ENCODE assay signal across 29 cellular contexts in genomic region chr7:158127241-158127640, GRCh38.
A peak's percentile ranks its signal among the peaks of the same experiment; 100 is the strongest.
DNase-seq lines count a peak whose midpoint lies in the region; ATAC-seq, FAIRE-seq and TF ChIP-seq lines count a peak whose summit lies in the region.
"Had no signal": no experiment of that assay in that cellular context is flagged by ENCODE, and none has a peak within 500 bp of the region (broad histone marks: within the 10 kb centered on the region; RNA-seq: fewer than 3 reads in every experiment).

No MANE protein-coding gene starts in this region.

- no peak overlapping the region for H2BK15ac ChIP-seq in neuronal stem cell (ENCODE audit: low read length)

- H3K79me2 ChIP-seq in GM12878 (ENCODE audit: control insufficient read depth, insufficient read depth, low read length): no peaks in the 10 kb centered on the region

- intact Hi-C loops in GM12878 (cut with micrococcal nuclease; ENCODE audit: unreplicated experiment): no loop called here
- intact Hi-C loops in upper lobe of right lung (cut with DNase I): no loop called here

- TF ChIP-seq CTCF in GM12878 (IDR thresholded peaks at IDR 0.05 in 2 of 3, conservative IDR thresholded peaks at IDR 0.05 in 1 of 3; ENCODE audit: control insufficient read depth in 2 of 3, extremely low read depth in 1 of 3, insufficient read depth in 1 of 3, low read depth in 3 of 3, low read length in 3 of 3): no peak
- TF ChIP-seq CTCF in upper lobe of right lung (IDR thresholded peaks at IDR 0.05): no peak

- H3K4ac ChIP-seq in neuronal stem cell (ENCODE audit: low read length): no peak overlapping the region

- no peak overlapping the region for H4K91ac ChIP-seq in neuronal stem cell (ENCODE audit: low read depth, low read length, poor library complexity)

- WGBS in GM12878 (ENCODE audit: insufficient coverage, insufficient replicate concordance, low lambda C conversion rate, missing lambda C conversion rate): 56% methylated on average over 15 of the region's 15 CpGs
- no CpG with 5 or more reads among the region's 15 CpGs for WGBS in neuronal stem cell (ENCODE audit: extremely low coverage in 2 of 2, insufficient read length in 2 of 2, insufficient replicate concordance in 1 of 2), 2 donors

- no peak for DNase-seq in activated CD8-positive, alpha-beta memory T cell treated with anti-CD3 and anti-CD28 coated beads, Interleukin-2, amount 10 ng/mL, durations not matched to agents 7 days and 5 days
- no peak for DNase-seq in activated CD8-positive, alpha-beta memory T cell treated with anti-CD3 and anti-CD28 coated beads, Interleukin-2, amount 50 U/mL, for 4 hours
- DNase-seq in GM12878 (ENCODE audit: low read depth, low spot score): no peak
- DNase-seq in neuronal stem cell (ENCODE audit: low spot score): no peak
- peak; percentile 58 for DNase-seq in upper lobe of right lung
- DNase-seq in RKO (ENCODE audit: low spot score): no peak
- no peak for DNase-seq in activated naive CD4-positive, alpha-beta T cell (lab: John Stamatoyannopoulos, UW)
- DNase-seq: ACHN, BE2C, DMS 273 treated with DMSO at 0.1 percent for 48 hours, DMS79, EL, GDM1, MM.1S, NCI-H1048, NCI-H1417, NCI-H1694 treated with DMSO at 0.1 percent for 48 hours, NCI-H2081, NCI-H2227 treated with DMSO at 0.1 percent for 48 hours, NCI-H526 treated with DMSO at 0.1 percent for 48 hours, SJCRH30 had no signal

- H3K4me1 Mint-ChIP-seq in activated CD8-positive, alpha-beta memory T cell treated with anti-CD3 and anti-CD28 coated beads, Interleukin-2, amount 10 ng/mL, durations not matched to agents 7 days and 5 days: no peaks in the 10 kb centered on the region
- H3K4me1 Mint-ChIP-seq: CD14-positive monocyte; CD8-positive, alpha-beta memory T cell; IgD-negative memory B cell had no signal

- H3K4me1 ChIP-seq in GM12878 (ENCODE audit: control insufficient read depth, insufficient read depth, low read length): no peaks in the 10 kb centered on the region
- H3K4me1 ChIP-seq in neuronal stem cell (ENCODE audit: control insufficient read depth in 2 of 2, insufficient read depth in 1 of 2, low read depth in 1 of 2, low read length in 2 of 2): peaks cover 0 to 4% of the 10 kb centered on the region in 2 donors
- no peaks in the 10 kb centered on the region for H3K4me1 ChIP-seq in upper lobe of right lung
- H3K4me1 ChIP-seq: BE2C, SJCRH30 had no signal

- H2BK5ac ChIP-seq in neuronal stem cell (ENCODE audit: low read length): no peak overlapping the region

- no peak for TF ChIP-seq EP300 in GM12878 (IDR thresholded peaks at IDR 0.05; ENCODE audit: borderline replicate concordance in 1 of 2, control insufficient read depth in 1 of 2, low read depth in 2 of 2, low read length in 2 of 2)

- no peak overlapping the region for H2BK120ac ChIP-seq in neuronal stem cell (ENCODE audit: low read depth, low read length)

- H4K20me1 ChIP-seq in GM12878 (ENCODE audit: control insufficient read depth, insufficient read depth): no peaks in the 10 kb centered on the region

- peak overlapping the region; percentile 81 for H3K23ac ChIP-seq in neuronal stem cell (ENCODE audit: low read depth, low read length, poor library complexity)

- H3K9me3 ChIP-seq in GM12878 (replicated peaks; ENCODE audit: control insufficient read depth, insufficient read depth, low read length) (peaks cover 4% of the 10 kb centered on the region; the same call in 1 of the 3 replicates), neuronal stem cell (replicated peaks in 1 of 2; ENCODE audit: control insufficient read depth in 2 of 2, insufficient read depth in 1 of 2, low read depth in 1 of 2, low read length in 2 of 2) (peaks cover 0 to 39% of the 10 kb centered on the region in 2 donors), upper lobe of right lung (no peaks in the 10 kb centered on the region)
- H3K9me3 ChIP-seq: BE2C had no signal

- no peak overlapping the region for H2AK5ac ChIP-seq in neuronal stem cell (ENCODE audit: low read depth, low read length)

- no peak overlapping the region for H3K4me2 ChIP-seq in GM12878 (ENCODE audit: control insufficient read depth, insufficient read depth)
- no peak overlapping the region for H3K4me2 ChIP-seq in neuronal stem cell (ENCODE audit: insufficient read depth, low read length, poor library complexity, severe bottlenecking)
- H3K4me2 ChIP-seq: KMS-11 had no signal

- SMC1A ChIA-PET in GM12878 (lab: Charles Lee; ENCODE audit: uncharacterized antibody, unreplicated experiment): no interaction called here

- peaks cover 2% of the 10 kb centered on the region for H3K36me3 Mint-ChIP-seq in activated CD8-positive, alpha-beta memory T cell treated with anti-CD3 and anti-CD28 coated beads, Interleukin-2, amount 10 ng/mL, durations not matched to agents 7 days and 5 days
- H3K36me3 Mint-ChIP-seq: CD14-positive monocyte; CD8-positive, alpha-beta memory T cell; IgD-negative memory B cell had no signal

- H4K8ac ChIP-seq in neuronal stem cell (ENCODE audit: low read depth, low read length): no peak overlapping the region

- H3K14ac ChIP-seq in neuronal stem cell (ENCODE audit: low read length): peak overlapping the region; percentile 48

- H3K9ac ChIP-seq in GM12878 (ENCODE audit: control insufficient read depth, insufficient read depth, low read length): no peak overlapping the region
- no peak overlapping the region for H3K9ac ChIP-seq in neuronal stem cell (ENCODE audit: low read depth, low read length, poor library complexity)
- H3K9ac ChIP-seq: KMS-11 had no signal

- H3K79me1 ChIP-seq in neuronal stem cell (ENCODE audit: low read depth, low read length): no peaks in the 10 kb centered on the region

- H3K36me3 ChIP-seq in GM12878 (ENCODE audit: control insufficient read depth in 2 of 2, insufficient read depth in 2 of 2, low read length in 1 of 2): no peaks in the 10 kb centered on the region
- H3K36me3 ChIP-seq in neuronal stem cell (replicated peaks in 1 of 2; ENCODE audit: control insufficient read depth in 2 of 2, insufficient read depth in 2 of 2, low read length in 2 of 2): no peaks in the 10 kb centered on the region
- H3K36me3 ChIP-seq in upper lobe of right lung: no peaks in the 10 kb centered on the region
- H3K36me3 ChIP-seq: BE2C, SJCRH30 had no signal

- no peak for ATAC-seq in activated CD8-positive, alpha-beta memory T cell treated with anti-CD3 and anti-CD28 coated beads, Interleukin-2, amount 10 ng/mL, durations not matched to agents 7 days and 5 days
- ATAC-seq in GM12878: no peak
- no peak for ATAC-seq in upper lobe of right lung
- ATAC-seq: Panc1 had no signal

- peak overlapping the region; percentile 9 for H3K4me3 Mint-ChIP-seq in activated CD8-positive, alpha-beta memory T cell treated with anti-CD3 and anti-CD28 coated beads, Interleukin-2, amount 10 ng/mL, durations not matched to agents 7 days and 5 days
- H3K4me3 Mint-ChIP-seq: CD14-positive monocyte, IgD-negative memory B cell had no signal

- no TSS peak for BruUV-seq in GM12878 (replicated peaks; lab: Mats Ljungman, UMichigan)

- POLR2A ChIA-PET in GM12878 (lab: Charles Lee): no interaction called here

- peak overlapping the region; percentile 57 for H3K18ac ChIP-seq in neuronal stem cell (ENCODE audit: low read length)

- no peak overlapping the region for H3K27ac Mint-ChIP-seq in activated CD8-positive, alpha-beta memory T cell treated with anti-CD3 and anti-CD28 coated beads, Interleukin-2, amount 10 ng/mL, durations not matched to agents 7 days and 5 days
- H3K27ac Mint-ChIP-seq: CD14-positive monocyte; CD8-positive, alpha-beta memory T cell; IgD-negative memory B cell had no signal

- CTCF ChIA-PET in activated CD8-positive, alpha-beta memory T cell treated with anti-CD3 and anti-CD28 coated beads, Interleukin-2, amount 10 ng/mL, durations not matched to agents 7 days and 5 days (lab: Charles Lee): no interaction called here
- CTCF ChIA-PET in GM12878 (lab: Yijun Ruan, JAX): no interaction called here

- TF ChIP-seq RAD21 in GM12878 (IDR thresholded peaks at IDR 0.05; ENCODE audit: insufficient read depth, low read depth, low read length): no peak

- H2BK12ac ChIP-seq in neuronal stem cell (ENCODE audit: low read length): no peak overlapping the region

- no peaks in the 10 kb centered on the region for H3K27me3 ChIP-seq in GM12878 (replicated peaks in 1 of 2; ENCODE audit: control insufficient read depth in 2 of 2, insufficient read depth in 2 of 2, low read length in 1 of 2)
- peaks cover 0 to 4% (median 0%) of the 10 kb centered on the region in 3 experiments for H3K27me3 ChIP-seq in neuronal stem cell (ENCODE audit: control insufficient read depth in 3 of 3, insufficient read depth in 3 of 3, low read depth in 1 of 3, low read length in 3 of 3)
- no peaks in the 10 kb centered on the region for H3K27me3 ChIP-seq in upper lobe of right lung
- H3K27me3 ChIP-seq: BE2C, SJCRH30 had no signal

- H3K9me3 Mint-ChIP-seq in activated CD8-positive, alpha-beta memory T cell treated with anti-CD3 and anti-CD28 coated beads, Interleukin-2, amount 10 ng/mL, durations not matched to agents 7 days and 5 days (ENCODE audit: low read depth): peaks cover 5% of the 10 kb centered on the region
- H3K9me3 Mint-ChIP-seq: IgD-negative memory B cell had no signal

- TF ChIP-seq POLR2A in GM12878 (IDR thresholded peaks at IDR 0.05; ENCODE audit: low read depth, low read length): no peak

- in situ Hi-C loops in GM12878 (cut with MboI): no loop called here

- no peak for FAIRE-seq in GM12878 (lab: Jason Lieb, UNC)
- FAIRE-seq: GM12891 had no signal

- RAD21 ChIA-PET in GM12878 (lab: Charles Lee; ENCODE audit: unreplicated experiment): no interaction called here

- H2AFZ ChIP-seq in GM12878 (ENCODE audit: control insufficient read depth, low read depth, low read length) (no peak overlapping the region), neuronal stem cell (ENCODE audit: low read length) (no peak overlapping the region)

- H3K27ac ChIP-seq in GM12878 (ENCODE audit: control insufficient read depth, insufficient read depth): no peak overlapping the region
- H3K27ac ChIP-seq in neuronal stem cell (replicated peaks; ENCODE audit: low read length): no peak overlapping the region
- H3K27ac ChIP-seq in upper lobe of right lung: no peak overlapping the region
- H3K27ac ChIP-seq: 22Rv1, HL-60, KMS-11, SJCRH30 had no signal

- no peaks in the 10 kb centered on the region for H3K27me3 Mint-ChIP-seq in activated CD8-positive, alpha-beta memory T cell treated with anti-CD3 and anti-CD28 coated beads, Interleukin-2, amount 10 ng/mL, durations not matched to agents 7 days and 5 days
- H3K27me3 Mint-ChIP-seq: CD8-positive, alpha-beta memory T cell; IgD-negative memory B cell had no signal

- H3K4me3 ChIP-seq in GM12878 (no peak overlapping the region), neuronal stem cell (ENCODE audit: low read length in 2 of 2) (no peak overlapping the region), upper lobe of right lung (no peak overlapping the region)
- H3K4me3 ChIP-seq: SJCRH30 had no signal
